Comparison of ENCODE assay signal across 9 cellular contexts in the genomic region with DNA sequence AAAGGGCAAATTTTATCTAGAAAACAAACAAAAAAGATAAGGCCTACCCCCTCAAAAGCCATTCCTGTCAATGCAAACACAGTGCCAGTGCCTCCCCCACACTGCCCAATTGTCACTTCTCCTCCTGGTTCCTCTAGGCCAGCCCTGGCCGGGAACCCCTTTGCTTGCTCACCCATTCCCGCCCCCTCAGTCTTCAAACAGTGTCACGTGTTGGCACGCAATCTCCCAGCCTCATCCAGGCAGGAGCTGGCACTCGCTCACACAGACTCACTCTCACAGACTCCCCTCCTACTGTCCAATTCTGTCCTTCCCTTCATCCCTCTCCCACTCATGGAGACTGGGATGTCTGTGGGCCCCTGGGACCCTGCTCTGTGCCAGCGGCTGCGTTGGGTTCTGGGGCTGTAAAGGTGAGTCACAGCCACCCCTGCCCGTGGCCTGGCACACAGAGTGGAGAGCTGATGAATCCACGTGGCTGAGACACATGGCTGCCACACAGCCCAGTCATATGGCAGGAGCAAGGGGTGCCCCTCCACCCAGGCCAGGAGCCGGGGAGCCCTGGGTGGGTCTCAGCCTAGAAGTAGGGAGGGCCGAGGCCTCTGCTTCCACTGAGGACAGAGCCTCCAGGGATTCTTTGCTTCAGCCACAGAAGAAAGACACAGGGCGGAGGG. TPM values are rescaled to one million over a fixed set of nuclear protein-coding genes. Genes with fewer than 3 reads are reported as not detected.
DNase-seq lines count a peak whose midpoint lies in the region; ATAC-seq and TF ChIP-seq lines count a peak whose summit lies in the region.
"Had no signal": no experiment of that assay in that cellular context is flagged by ENCODE, and none has a peak within 500 bp of the region (broad histone marks: within the 10 kb centered on the region; RNA-seq: fewer than 3 reads in every experiment).

No MANE protein-coding gene starts in this region.

- DNase-seq in DMS153 (lab: John Stamatoyannopoulos, UW) (peak; percentile 71), NCI-H2029 treated with DMSO at 0.1 percent for 48 hours (lab: John Stamatoyannopoulos, UW) (peak; percentile 25), breast epithelium (ENCODE audit: low spot score in 2 of 2) (peak; percentile 67 to 80), memory B cell (ENCODE audit: low spot score in 2 of 2) (no peak), uterus (peak; percentile 89 to 93), WERI-Rb-1 (no peak), GM23338 (ENCODE audit: low spot score) (no peak)
- DNase-seq in stimulated activated naive CD4-positive, alpha-beta T cell treated with Interleukin-2 at 50 U/mL for 16 hours (lab: John Stamatoyannopoulos, UW), result no peak

- no peak overlapping the region for H2AFZ ChIP-seq in GM23338

- H3K9me3 ChIP-seq in breast epithelium (no peaks in the 10 kb centered on the region), uterus (no peaks in the 10 kb centered on the region), WERI-Rb-1 (ENCODE audit: severe bottlenecking) (no peaks in the 10 kb centered on the region)

- no peak for ATAC-seq in memory B cell (ENCODE audit: low read depth)
- no peak for ATAC-seq in GM23338

- H3K4me3 ChIP-seq in breast epithelium (peak overlapping the region in 1 of 3 donors; percentile 34), uterus (no peak overlapping the region), WERI-Rb-1 (ENCODE audit: low read depth, low read length) (no peak overlapping the region), GM23338 (no peak overlapping the region)

- TF ChIP-seq POLR2A in breast epithelium (IDR thresholded peaks at IDR 0.05), result no peak
- TF ChIP-seq POLR2A in uterus (IDR thresholded peaks at IDR 0.05), result peak in 1 of 2 donors; percentile 15

- no peaks in the 10 kb centered on the region for H3K79me2 ChIP-seq in GM23338 (replicated peaks; ENCODE audit: insufficient read depth)

- H3K27ac ChIP-seq in breast epithelium, result peak overlapping the region; percentile 82 to 93
- peak overlapping the region; percentile 86 to 92 for H3K27ac ChIP-seq in uterus
- no peak overlapping the region for H3K27ac ChIP-seq in WERI-Rb-1
- H3K27ac ChIP-seq in GM23338 (ENCODE audit: low read depth), result no peak overlapping the region
- H3K27ac ChIP-seq: KMS-11 had no signal

- no peak overlapping the region for H3K4me2 ChIP-seq in GM23338
- H3K4me2 ChIP-seq: KMS-11 had no signal

- no peaks in the 10 kb centered on the region for H3K9me2 ChIP-seq in GM23338 (ENCODE audit: insufficient read depth)

- no peak overlapping the region for H3K4me3 Mint-ChIP-seq in memory B cell
- H3K4me3 Mint-ChIP-seq in GM23338, result no peak overlapping the region

- H3K27me3 ChIP-seq in breast epithelium (no peaks in the 10 kb centered on the region), uterus (no peaks in the 10 kb centered on the region), WERI-Rb-1 (ENCODE audit: insufficient read depth, low read depth, severe bottlenecking) (no peaks in the 10 kb centered on the region), GM23338 (ENCODE audit: insufficient read depth) (no peaks in the 10 kb centered on the region)

- H3K4me1 Mint-ChIP-seq in memory B cell (peaks cover 16% of the 10 kb centered on the region), GM23338 (peaks cover 20% of the 10 kb centered on the region)

- no peaks in the 10 kb centered on the region; the same call in 1 of the 2 replicates for H4K20me1 ChIP-seq in GM23338 (replicated peaks; ENCODE audit: insufficient read depth)

- intact Hi-C loops in breast epithelium (cut with DNase I; ENCODE audit: low total_unique reads), result no loop called here
- intact Hi-C loops in uterus (cut with DNase I; ENCODE audit: low total_unique reads), result no loop called here

- no peaks in the 10 kb centered on the region for H3K36me3 ChIP-seq in breast epithelium
- H3K36me3 ChIP-seq in uterus, result no peaks in the 10 kb centered on the region
- H3K36me3 ChIP-seq in WERI-Rb-1, result peaks cover 24% of the 10 kb centered on the region
- peaks cover 5% of the 10 kb centered on the region for H3K36me3 ChIP-seq in GM23338 (ENCODE audit: insufficient read depth)

- peaks cover 23 to 39% of the 10 kb centered on the region in 2 donors for H3K4me1 ChIP-seq in breast epithelium
- H3K4me1 ChIP-seq in uterus, result peaks cover 33 to 35% of the 10 kb centered on the region in 2 donors
- H3K4me1 ChIP-seq in GM23338 (ENCODE audit: insufficient read depth), result peaks cover 9% of the 10 kb centered on the region

- TF ChIP-seq CTCF in breast epithelium (IDR thresholded peaks at IDR 0.05) (no peak), uterus (IDR thresholded peaks at IDR 0.05) (peak in 1 of 4 experiments; percentile 9), WERI-Rb-1 (IDR thresholded peaks at IDR 0.05; ENCODE audit: low read depth, low read length) (no peak), GM23338 (conservative IDR thresholded peaks at IDR 0.05; ENCODE audit: low read depth in 2 of 2) (no peak)

- peak overlapping the region; percentile 78 for H3K27ac Mint-ChIP-seq in memory B cell
- H3K27ac Mint-ChIP-seq in GM23338, result no peak overlapping the region

- H3K36me3 Mint-ChIP-seq in memory B cell, result peaks cover 22% of the 10 kb centered on the region
- peaks cover 29% of the 10 kb centered on the region for H3K36me3 Mint-ChIP-seq in GM23338 (ENCODE audit: low read depth)

- no peaks in the 10 kb centered on the region for H3F3A ChIP-seq in GM23338 (replicated peaks; ENCODE audit: low read depth)

- H3K27me3 Mint-ChIP-seq in memory B cell (no peaks in the 10 kb centered on the region), GM23338 (ENCODE audit: insufficient read depth, low read depth, poor library complexity) (peaks cover 5% of the 10 kb centered on the region)

- H3K9me3 Mint-ChIP-seq in memory B cell (no peaks in the 10 kb centered on the region), GM23338 (0 out of 3 replicates have a peak, but pooled peaks cover 8% of the 10 kb centered on the region)

TF ChIP-seq in GM23338, 12 proteins besides CTCF, POLR2A, EP300 and RAD21 (continues in another document):
- TF ChIP-seq NANOG (IDR thresholded peaks at IDR 0.05; ENCODE audit: borderline replicate concordance) (no peak), EZH2 (IDR thresholded peaks at IDR 0.05; ENCODE audit: low read depth, unreplicated experiment) (no peak), EZH2phosphoT487 (IDR thresholded peaks at IDR 0.05; ENCODE audit: unreplicated experiment) (no peak), JUNB (IDR thresholded peaks at IDR 0.05; ENCODE audit: unreplicated experiment) (no peak)
- TF ChIP-seq, protein P1, sequence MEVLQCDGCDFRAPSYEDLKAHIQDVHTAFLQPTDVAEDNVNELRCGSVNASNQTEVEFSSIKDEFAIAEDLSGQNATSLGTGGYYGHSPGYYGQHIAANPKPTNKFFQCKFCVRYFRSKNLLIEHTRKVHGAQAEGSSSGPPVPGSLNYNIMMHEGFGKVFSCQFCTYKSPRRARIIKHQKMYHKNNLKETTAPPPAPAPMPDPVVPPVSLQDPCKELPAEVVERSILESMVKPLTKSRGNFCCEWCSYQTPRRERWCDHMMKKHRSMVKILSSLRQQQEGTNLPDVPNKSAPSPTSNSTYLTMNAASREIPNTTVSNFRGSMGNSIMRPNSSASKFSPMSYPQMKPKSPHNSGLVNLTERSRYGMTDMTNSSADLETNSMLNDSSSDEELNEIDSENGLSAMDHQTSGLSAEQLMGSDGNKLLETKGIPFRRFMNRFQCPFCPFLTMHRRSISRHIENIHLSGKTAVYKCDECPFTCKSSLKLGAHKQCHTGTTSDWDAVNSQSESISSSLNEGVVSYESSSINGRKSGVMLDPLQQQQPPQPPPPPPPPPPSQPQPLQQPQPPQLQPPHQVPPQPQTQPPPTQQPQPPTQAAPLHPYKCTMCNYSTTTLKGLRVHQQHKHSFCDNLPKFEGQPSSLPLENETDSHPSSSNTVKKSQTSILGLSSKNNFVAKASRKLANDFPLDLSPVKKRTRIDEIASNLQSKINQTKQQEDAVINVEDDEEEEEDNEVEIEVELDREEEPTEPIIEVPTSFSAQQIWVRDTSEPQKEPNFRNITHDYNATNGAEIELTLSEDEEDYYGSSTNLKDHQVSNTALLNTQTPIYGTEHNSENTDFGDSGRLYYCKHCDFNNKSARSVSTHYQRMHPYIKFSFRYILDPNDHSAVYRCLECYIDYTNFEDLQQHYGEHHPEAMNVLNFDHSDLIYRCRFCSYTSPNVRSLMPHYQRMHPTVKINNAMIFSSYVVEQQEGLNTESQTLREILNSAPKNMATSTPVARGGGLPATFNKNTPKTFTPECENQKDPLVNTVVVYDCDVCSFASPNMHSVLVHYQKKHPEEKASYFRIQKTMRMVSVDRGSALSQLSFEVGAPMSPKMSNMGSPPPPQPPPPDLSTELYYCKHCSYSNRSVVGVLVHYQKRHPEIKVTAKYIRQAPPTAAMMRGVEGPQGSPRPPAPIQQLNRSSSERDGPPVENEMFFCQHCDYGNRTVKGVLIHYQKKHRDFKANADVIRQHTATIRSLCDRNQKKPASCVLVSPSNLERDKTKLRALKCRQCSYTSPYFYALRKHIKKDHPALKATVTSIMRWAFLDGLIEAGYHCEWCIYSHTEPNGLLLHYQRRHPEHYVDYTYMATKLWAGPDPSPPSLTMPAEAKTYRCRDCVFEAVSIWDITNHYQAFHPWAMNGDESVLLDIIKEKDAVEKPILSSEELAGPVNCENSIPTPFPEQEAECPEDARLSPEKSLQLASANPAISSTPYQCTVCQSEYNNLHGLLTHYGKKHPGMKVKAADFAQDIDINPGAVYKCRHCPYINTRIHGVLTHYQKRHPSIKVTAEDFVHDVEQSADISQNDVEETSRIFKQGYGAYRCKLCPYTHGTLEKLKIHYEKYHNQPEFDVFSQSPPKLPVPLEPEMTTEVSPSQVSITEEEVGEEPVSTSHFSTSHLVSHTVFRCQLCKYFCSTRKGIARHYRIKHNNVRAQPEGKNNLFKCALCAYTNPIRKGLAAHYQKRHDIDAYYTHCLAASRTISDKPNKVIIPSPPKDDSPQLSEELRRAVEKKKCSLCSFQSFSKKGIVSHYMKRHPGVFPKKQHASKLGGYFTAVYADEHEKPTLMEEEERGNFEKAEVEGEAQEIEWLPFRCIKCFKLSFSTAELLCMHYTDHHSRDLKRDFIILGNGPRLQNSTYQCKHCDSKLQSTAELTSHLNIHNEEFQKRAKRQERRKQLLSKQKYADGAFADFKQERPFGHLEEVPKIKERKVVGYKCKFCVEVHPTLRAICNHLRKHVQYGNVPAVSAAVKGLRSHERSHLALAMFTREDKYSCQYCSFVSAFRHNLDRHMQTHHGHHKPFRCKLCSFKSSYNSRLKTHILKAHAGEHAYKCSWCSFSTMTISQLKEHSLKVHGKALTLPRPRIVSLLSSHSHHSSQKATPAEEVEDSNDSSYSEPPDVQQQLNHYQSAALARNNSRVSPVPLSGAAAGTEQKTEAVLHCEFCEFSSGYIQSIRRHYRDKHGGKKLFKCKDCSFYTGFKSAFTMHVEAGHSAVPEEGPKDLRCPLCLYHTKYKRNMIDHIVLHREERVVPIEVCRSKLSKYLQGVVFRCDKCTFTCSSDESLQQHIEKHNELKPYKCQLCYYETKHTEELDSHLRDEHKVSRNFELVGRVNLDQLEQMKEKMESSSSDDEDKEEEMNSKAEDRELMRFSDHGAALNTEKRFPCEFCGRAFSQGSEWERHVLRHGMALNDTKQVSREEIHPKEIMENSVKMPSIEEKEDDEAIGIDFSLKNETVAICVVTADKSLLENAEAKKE (CRISPR knock-in tag; IDR thresholded peaks at IDR 0.05), result no peak

RNA-seq across cellular contexts. Expression of a gene that starts 54.8 kb away (rescaled TPM):
- total RNA-seq in breast epithelium (10 to 100 TPM; 26.7 to 29.4 (median 28.5) TPM), uterus (10 to 100 TPM in 3 of 4 donors, 1 to 10 TPM in 1; 4.7 to 30.6 (median 17.4) TPM)
- total RNA-seq in GM23338 (2014; rRNA removed; shearing (Covaris generic)), result 70.8 and 77.7 TPM in 2 replicates
- polyA plus RNA-seq in GM23338 (2016; fragmentation: Nextera tagmentation; extraction: Ambion mirVana), result 41.9 and 42.3 TPM in 2 replicates

Comparison
In these comparisons a context has a peak if more than half of its experiments do, and no peak if none do; other contexts are left out.
1. DNase-seq: peak in DMS153 (single experiment), NCI-H2029 treated with DMSO at 0.1 percent for 48 hours (single experiment), breast epithelium (2 of 2) and uterus (2 of 2); none in memory B cell (0 of 2), stimulated activated naive CD4-positive, alpha-beta T cell treated with Interleukin-2 at 50 U/mL for 16 hours (single experiment), WERI-Rb-1 (single experiment) and GM23338 (single experiment).
2. H3K27ac ChIP-seq: peak in breast epithelium (2 of 2) and uterus (2 of 2); none in WERI-Rb-1 (single experiment) and GM23338 (single experiment).